In genomic region chr9:27572036-27572435, GRCh38 we compare ENCODE assay signal across 9 cellular contexts. TPM values are rescaled to one million over a fixed set of nuclear protein-coding genes. Genes with fewer than 3 reads are reported as not detected.
DNase-seq lines count a peak whose midpoint lies in the region; ATAC-seq and TF ChIP-seq lines count a peak whose summit lies in the region.
"Had no signal": no experiment of that assay in that cellular context is flagged by ENCODE, and none has a peak within 500 bp of the region (broad histone marks: within the 10 kb centered on the region; RNA-seq: fewer than 3 reads in every experiment).

No MANE protein-coding gene starts in this region.

- no peaks in the 10 kb centered on the region for H3K9me3 ChIP-seq in cardiac muscle cell (ENCODE audit: low read depth)
- H3K9me3 ChIP-seq in muscle layer of colon (ENCODE audit: low read length) = no peaks in the 10 kb centered on the region
- no peaks in the 10 kb centered on the region for H3K9me3 ChIP-seq in uterus

- H3K4me3 ChIP-seq in cardiac muscle cell (peak overlapping the region; percentile 67), muscle layer of colon (ENCODE audit: low read depth in 1 of 2, low read length in 2 of 2) (peak overlapping the region in 1 of 2 donors; percentile 90), uterus (peak overlapping the region in 1 of 2 donors; percentile 72)

- DNase-seq in cardiac muscle cell (ENCODE audit: low read depth in 1 of 2, low spot score in 1 of 2) = no peak
- no peak for DNase-seq in Right ventricle myocardium superior
- DNase-seq in central memory CD8-positive, alpha-beta T cell (ENCODE audit: low spot score in 2 of 2) = no peak
- no peak for DNase-seq in uterus
- DNase-seq in effector CD8-positive, alpha-beta T cell (lab: John Stamatoyannopoulos, UW) = no peak

- intact Hi-C loops in Right ventricle myocardium superior (cut with DNase I) (no loop called here), uterus (cut with DNase I; ENCODE audit: low total_unique reads) (no loop called here)

- H3K27ac ChIP-seq in cardiac muscle cell (no peak overlapping the region), muscle layer of colon (ENCODE audit: low read depth, low read length) (peak overlapping the region; percentile 91), uterus (peak overlapping the region; percentile 97 to 99)

- peak overlapping the region; percentile 99 for H3K27ac Mint-ChIP-seq in central memory CD8-positive, alpha-beta T cell (ENCODE audit: low read depth)

- peaks cover 25% of the 10 kb centered on the region for H3K4me1 Mint-ChIP-seq in central memory CD8-positive, alpha-beta T cell

- H3K36me3 Mint-ChIP-seq in central memory CD8-positive, alpha-beta T cell (ENCODE audit: insufficient read depth) = peaks cover 21% of the 10 kb centered on the region

- H3K4me1 ChIP-seq in cardiac muscle cell (ENCODE audit: low read depth) (peaks cover 8% of the 10 kb centered on the region), muscle layer of colon (ENCODE audit: insufficient read depth, low read length) (peaks cover 28% of the 10 kb centered on the region), uterus (no peaks in the 10 kb centered on the region)

- ATAC-seq in Right ventricle myocardium superior (ENCODE audit: poor library complexity) (no peak), GM21367 (IDR thresholded peaks at IDR 0.05; ENCODE audit: unreplicated experiment) (no peak), GM19328 (IDR thresholded peaks at IDR 0.05; ENCODE audit: unreplicated experiment) (no peak)
- ATAC-seq in central memory CD8-positive, alpha-beta T cell (replicated peaks; ENCODE audit: extremely low read depth, poor library complexity, severe bottlenecking) = no peak

- TF ChIP-seq CTCF in cardiac muscle cell (IDR thresholded peaks at IDR 0.05; ENCODE audit: low read depth, low read length) = no peak
- TF ChIP-seq CTCF in uterus (IDR thresholded peaks at IDR 0.05) = no peak

- H3K9ac ChIP-seq in muscle layer of colon (ENCODE audit: low read length) = peak overlapping the region; percentile 85

- no peaks in the 10 kb centered on the region for H3K27me3 Mint-ChIP-seq in central memory CD8-positive, alpha-beta T cell

- no peak for TF ChIP-seq POLR2A in uterus (IDR thresholded peaks at IDR 0.05)

- peak overlapping the region; percentile 92 for H3K4me3 Mint-ChIP-seq in central memory CD8-positive, alpha-beta T cell

- H3K36me3 ChIP-seq in cardiac muscle cell (no peaks in the 10 kb centered on the region), muscle layer of colon (ENCODE audit: insufficient read depth, low read length) (no peaks in the 10 kb centered on the region), uterus (no peaks in the 10 kb centered on the region)

- H3K27me3 ChIP-seq in cardiac muscle cell = no peaks in the 10 kb centered on the region
- no peaks in the 10 kb centered on the region for H3K27me3 ChIP-seq in muscle layer of colon (ENCODE audit: control insufficient read depth in 1 of 2, insufficient read depth in 2 of 2, low read length in 2 of 2)
- no peaks in the 10 kb centered on the region for H3K27me3 ChIP-seq in uterus

- no peaks in the 10 kb centered on the region for H3K9me3 Mint-ChIP-seq in central memory CD8-positive, alpha-beta T cell

RNA-seq across cellular contexts. Expression of gene C9orf72, which starts 1.2 kb away (rescaled TPM):
- total RNA-seq in cardiac muscle cell = 9.7 and 13.2 TPM in 2 replicates
- polyA plus RNA-seq in cardiac muscle cell = 13.1 and 15.7 TPM in 2 replicates
- 20.2 TPM for total RNA-seq in Right ventricle myocardium superior
- 10 to 100 TPM; 16.1 to 46.2 (median 32.1) TPM for total RNA-seq in uterus

RNA-seq across cellular contexts. Expression of gene MOB3B, which starts 42.4 kb away (rescaled TPM):
- 0.56 and 0.74 TPM in 2 replicates for total RNA-seq in cardiac muscle cell
- polyA plus RNA-seq in cardiac muscle cell = 0.81 and 1.7 TPM in 2 replicates
- total RNA-seq in Right ventricle myocardium superior = 1.5 TPM
- 10 to 100 TPM in 2 of 4 donors, 1 to 10 TPM in 2; 2.0 to 34.4 (median 12.6) TPM for total RNA-seq in uterus

RNA-seq across cellular contexts. Expression of gene IFNK, which starts 47.9 kb away (rescaled TPM):
- total RNA-seq in cardiac muscle cell = not detected in 2 replicates
- polyA plus RNA-seq in cardiac muscle cell = not detected in 2 replicates
- not detected for total RNA-seq in Right ventricle myocardium superior
- total RNA-seq in uterus = not detected
- total RNA-seq: urinary bladder had no signal
- polyA plus RNA-seq: urinary bladder had no signal
